In genomic region chr7:139763330-139763729, GRCh38 we compare ENCODE assay signal across 17 cellular contexts. TPM values are rescaled to one million over a fixed set of nuclear protein-coding genes. Genes with fewer than 3 reads are reported as not detected.
A peak's percentile ranks its signal among the peaks of the same experiment; 100 is the strongest.
DNase-seq lines count a peak whose midpoint lies in the region; ATAC-seq, FAIRE-seq and TF ChIP-seq lines count a peak whose summit lies in the region.
"Had no signal": no experiment of that assay in that cellular context is flagged by ENCODE, and none has a peak within 500 bp of the region (broad histone marks: within the 10 kb centered on the region; RNA-seq: fewer than 3 reads in every experiment).

No MANE protein-coding gene starts in this region.

- ATAC-seq in GM19467 (IDR thresholded peaks at IDR 0.05; ENCODE audit: unreplicated experiment) = no peak

- no peak overlapping the region for H2BK12ac ChIP-seq in neuronal stem cell (ENCODE audit: low read length)

- H2BK120ac ChIP-seq in neuronal stem cell (ENCODE audit: low read depth, low read length) = no peak overlapping the region

- no peaks in the 10 kb centered on the region for H3K9me3 Mint-ChIP-seq in Caco-2 (ENCODE audit: unreplicated experiment)
- H3K9me3 Mint-ChIP-seq: activated naive CD4-positive, alpha-beta T cell treated with anti-CD3 and anti-CD28 coated beads for 36 hours; type B pancreatic cell had no signal

- H3K27ac ChIP-seq in endothelial cell of umbilical vein (ENCODE audit: insufficient read depth, low read depth, low read length) = peak overlapping the region; percentile 43
- H3K27ac ChIP-seq in neuronal stem cell (replicated peaks; ENCODE audit: low read length) = no peak overlapping the region
- H3K27ac ChIP-seq: ascending aorta had no signal

- H3K4me1 Mint-ChIP-seq in Caco-2 (ENCODE audit: low read depth, unreplicated experiment) = peaks cover 5% of the 10 kb centered on the region

- H2BK15ac ChIP-seq in neuronal stem cell (ENCODE audit: low read length) = no peak overlapping the region

- no peaks in the 10 kb centered on the region for H3K9me1 ChIP-seq in endothelial cell of umbilical vein (replicated peaks; ENCODE audit: control insufficient read depth, extremely low read depth, insufficient read depth, low read length)

- H3K4me2 ChIP-seq in endothelial cell of umbilical vein (ENCODE audit: insufficient read depth, low read length) = peak overlapping the region; percentile 22
- no peak overlapping the region for H3K4me2 ChIP-seq in neuronal stem cell (ENCODE audit: insufficient read depth, low read length, poor library complexity, severe bottlenecking)

- peaks cover 95% of the 10 kb centered on the region for H3K79me2 ChIP-seq in endothelial cell of umbilical vein (ENCODE audit: control insufficient read depth, insufficient read depth, low read length)

- in situ Hi-C loops in GM13976 (cut with MboI; ENCODE audit: low sequenced_read_pairs, unreplicated experiment) = no loop called here

- no peak for FAIRE-seq in endothelial cell of umbilical vein (lab: Jason Lieb, UNC)

- intact Hi-C loops in Caco-2 (cut with micrococcal nuclease; ENCODE audit: unreplicated experiment) (no loop called here), endothelial cell of umbilical vein (cut with micrococcal nuclease) (loop anchor here (1.0 to 2.0 kb wide), 2 partner anchors 27 to 31 kb away; no protein-coding TSS in a partner anchor)

- H2AK5ac ChIP-seq in neuronal stem cell (ENCODE audit: low read depth, low read length) = no peak overlapping the region

- H3K36me3 Mint-ChIP-seq in Caco-2 (ENCODE audit: insufficient read depth, unreplicated experiment) = no peaks in the 10 kb centered on the region

- no peak overlapping the region for H4K91ac ChIP-seq in neuronal stem cell (ENCODE audit: low read depth, low read length, poor library complexity)

- no peak for TF ChIP-seq POLR2A in endothelial cell of umbilical vein (IDR thresholded peaks at IDR 0.05; ENCODE audit: low read depth, low read length)

- H3K36me3 ChIP-seq in Caco-2 (ENCODE audit: control insufficient read depth, insufficient read depth, low read length) (no peaks in the 10 kb centered on the region), endothelial cell of umbilical vein (ENCODE audit: control insufficient read depth in 2 of 2, extremely low read depth in 1 of 2, insufficient read depth in 2 of 2, low read length in 2 of 2) (peaks cover 0 to 4% of the 10 kb centered on the region in 2 experiments), neuronal stem cell (replicated peaks in 1 of 2; ENCODE audit: control insufficient read depth in 2 of 2, insufficient read depth in 2 of 2, low read length in 2 of 2) (peaks cover 0 to 31% of the 10 kb centered on the region in 2 donors)
- H3K36me3 ChIP-seq: ascending aorta had no signal

- no peaks in the 10 kb centered on the region for H3K27me3 Mint-ChIP-seq in Caco-2 (ENCODE audit: insufficient read depth, unreplicated experiment)
- H3K27me3 Mint-ChIP-seq: type B pancreatic cell had no signal

- H3K9ac ChIP-seq in endothelial cell of umbilical vein (replicated peaks; ENCODE audit: extremely low read depth, insufficient read depth, low read length) (peak overlapping the region; percentile 12), neuronal stem cell (ENCODE audit: low read depth, low read length, poor library complexity) (no peak overlapping the region)

- H2AFZ ChIP-seq in endothelial cell of umbilical vein (ENCODE audit: low read depth, low read length) (no peak overlapping the region), neuronal stem cell (ENCODE audit: low read length) (no peak overlapping the region)

- CTCF ChIA-PET in Caco-2 (lab: Charles Lee) = no interaction called here
- CTCF ChIA-PET in endothelial cell of umbilical vein (lab: Charles Lee) = interaction anchor here (0.9 to 2.6 kb wide), 5 partner anchors 8 to 118 kb away, joined by 3 to 11 read pairs (median 4); no protein-coding TSS in a partner anchor

- DNase-seq in Caco-2 (no peak), LHCN-M2 (ENCODE audit: low read depth) (peak; percentile 62), endothelial cell of umbilical vein (ENCODE audit: low read depth, low spot score) (no peak), neuronal stem cell (ENCODE audit: low spot score) (no peak), NCI-H2171 (lab: John Stamatoyannopoulos, UW) (no peak), GM13976 (ENCODE audit: low spot score) (no peak), germinal center (ENCODE audit: low spot score) (no peak)
- DNase-seq: activated CD4-positive, alpha-beta T cell treated with anti-CD3 and anti-CD28 coated beads for 48 hours; activated naive CD4-positive, alpha-beta T cell treated with anti-CD3 and anti-CD28 coated beads for 36 hours; midbrain; NCI-H1436; NCI-H82; right cardiac atrium; stimulated activated naive CD4-positive, alpha-beta T cell treated with Interleukin-2 at 50 U/mL for 16 hours had no signal

- H4K8ac ChIP-seq in neuronal stem cell (ENCODE audit: low read depth, low read length) = no peak overlapping the region

- peak overlapping the region; percentile 9 for H3K27ac Mint-ChIP-seq in Caco-2 (ENCODE audit: unreplicated experiment)
- H3K27ac Mint-ChIP-seq: activated naive CD4-positive, alpha-beta T cell treated with anti-CD3 and anti-CD28 coated beads for 36 hours had no signal

- H3K14ac ChIP-seq in neuronal stem cell (ENCODE audit: low read length) = no peak overlapping the region

- TF ChIP-seq CTCF in Caco-2 (IDR thresholded peaks at IDR 0.05; ENCODE audit: insufficient read depth in 1 of 2, low read depth in 1 of 2, low read length in 1 of 2, severe bottlenecking in 1 of 2, unreplicated experiment in 1 of 2) = no peak
- TF ChIP-seq CTCF in endothelial cell of umbilical vein (IDR thresholded peaks at IDR 0.05; ENCODE audit: extremely low read depth in 1 of 2, insufficient read depth in 1 of 2, low read depth in 1 of 2, low read length in 2 of 2) = no peak
- TF ChIP-seq CTCF in GM13976 (IDR thresholded peaks at IDR 0.05; ENCODE audit: borderline replicate concordance, control extremely low read depth, extremely low read depth, insufficient read depth, missing control alignments) = no peak

- no peak overlapping the region for H3K23ac ChIP-seq in neuronal stem cell (ENCODE audit: low read depth, low read length, poor library complexity)

- H3K18ac ChIP-seq in neuronal stem cell (ENCODE audit: low read length) = peak overlapping the region; percentile 77

- dilution Hi-C loops in endothelial cell of umbilical vein (cut with MboI; ENCODE audit: extremely low pct_ligation_motif_present, low sequenced_read_pairs) = no loop called here

- H3K9me3 ChIP-seq in Caco-2 (no peaks in the 10 kb centered on the region), endothelial cell of umbilical vein (replicated peaks; ENCODE audit: control insufficient read depth, insufficient read depth, low read length) (no peaks in the 10 kb centered on the region), neuronal stem cell (replicated peaks in 1 of 2; ENCODE audit: control insufficient read depth in 2 of 2, insufficient read depth in 1 of 2, low read depth in 1 of 2, low read length in 2 of 2) (peaks cover 0 to 12% of the 10 kb centered on the region in 2 donors)
- H3K9me3 ChIP-seq: ascending aorta had no signal

- H3K4me1 ChIP-seq in Caco-2 = peaks cover under 1% of the 10 kb centered on the region; the same call in 1 of the 2 replicates
- H3K4me1 ChIP-seq in endothelial cell of umbilical vein (ENCODE audit: control insufficient read depth, extremely low read depth, insufficient read depth, low read length) = peaks cover 28% of the 10 kb centered on the region
- H3K4me1 ChIP-seq in neuronal stem cell (ENCODE audit: control insufficient read depth in 2 of 2, insufficient read depth in 1 of 2, low read depth in 1 of 2, low read length in 2 of 2) = peaks cover 0 to 2% of the 10 kb centered on the region in 2 donors

- H3K4me3 Mint-ChIP-seq in Caco-2 (ENCODE audit: unreplicated experiment) = no peak overlapping the region
- H3K4me3 Mint-ChIP-seq: activated naive CD4-positive, alpha-beta T cell treated with anti-CD3 and anti-CD28 coated beads for 36 hours; type B pancreatic cell had no signal

- H3K4me3 ChIP-seq in Caco-2 (ENCODE audit: low read depth, low read length) (no peak overlapping the region), endothelial cell of umbilical vein (replicated peaks in 1 of 3; ENCODE audit: insufficient read depth in 1 of 3, low read depth in 1 of 3, low read length in 3 of 3) (no peak overlapping the region), neuronal stem cell (ENCODE audit: low read length in 2 of 2) (no peak overlapping the region)
- H3K4me3 ChIP-seq: ascending aorta had no signal

- no peak overlapping the region for H3K4ac ChIP-seq in neuronal stem cell (ENCODE audit: low read length)

- no TSS peak for BruUV-seq in Caco-2 (replicated peaks; lab: Mats Ljungman, UMichigan)
- BruUV-seq in endothelial cell of umbilical vein (replicated peaks; lab: Mats Ljungman, UMichigan) = no TSS peak

- H4K20me1 ChIP-seq in endothelial cell of umbilical vein (replicated peaks; ENCODE audit: control insufficient read depth, extremely low read depth, insufficient read depth, low read length) = peaks cover 5% of the 10 kb centered on the region

- POLR2A ChIA-PET in Caco-2 (lab: Charles Lee) = no interaction called here
- POLR2A ChIA-PET in endothelial cell of umbilical vein (lab: Charles Lee) = interaction anchor here (0.7 kb wide), 1 partner anchor 113 kb away, joined by 5 read pairs; no protein-coding TSS in a partner anchor

- WGBS in neuronal stem cell (ENCODE audit: extremely low coverage in 2 of 2, insufficient read length in 2 of 2, insufficient replicate concordance in 1 of 2), 2 donors = no CpG with 5 or more reads among the region's 10 CpGs

- H3K27me3 ChIP-seq in Caco-2 (replicated peaks; ENCODE audit: control insufficient read depth, insufficient read depth, low read length) (no peaks in the 10 kb centered on the region), endothelial cell of umbilical vein (ENCODE audit: control insufficient read depth in 2 of 2, insufficient read depth in 2 of 2, low read length in 2 of 2) (no peaks in the 10 kb centered on the region), neuronal stem cell (ENCODE audit: control insufficient read depth in 3 of 3, insufficient read depth in 3 of 3, low read depth in 1 of 3, low read length in 3 of 3) (no peaks in the 10 kb centered on the region)
- H3K27me3 ChIP-seq: ascending aorta had no signal

- H3K79me1 ChIP-seq in neuronal stem cell (ENCODE audit: low read depth, low read length) = no peaks in the 10 kb centered on the region

- H2BK5ac ChIP-seq in neuronal stem cell (ENCODE audit: low read length) = no peak overlapping the region

RNA-seq across cellular contexts. Expression of gene HIPK2, which starts 14.5 kb away (rescaled TPM):
- total RNA-seq in Caco-2 (2022) (35.6 and 42.8 TPM in 2 replicates), LHCN-M2 (2014; rRNA removed) (50.9 and 61.3 TPM in 2 replicates), endothelial cell of umbilical vein (40.3 and 43.8 TPM in 2 replicates)
- polyA plus RNA-seq in LHCN-M2 (2012) = 31.7 TPM
- 8.9 and 9.0 TPM in 2 replicates for polyA plus RNA-seq in endothelial cell of umbilical vein
- polyA plus RNA-seq in endothelial cell of umbilical vein (2011; cell fraction: cytosol; rRNA removed) = 12.7 and 15.0 TPM in 2 replicates
- polyA plus RNA-seq in endothelial cell of umbilical vein (2011; cell fraction: nucleus; rRNA removed) = 23.5 and 25.3 TPM in 2 replicates
- 9.0 and 12.6 TPM in 2 replicates for polyA plus RNA-seq in endothelial cell of umbilical vein (2012)
- 28.5 and 31.7 TPM in 2 replicates for polyA minus RNA-seq in endothelial cell of umbilical vein
- polyA minus RNA-seq in endothelial cell of umbilical vein (2011; cell fraction: cytosol; rRNA and poly(A)+ RNA removed) = 4.3 TPM
- 32.3 and 33.9 TPM in 2 replicates for polyA minus RNA-seq in endothelial cell of umbilical vein (2011; cell fraction: nucleus; rRNA and poly(A)+ RNA removed)
- 23.0 TPM for polyA plus RNA-seq in neuronal stem cell (2013, experiment 1 of 2)
- polyA plus RNA-seq in neuronal stem cell (2013, experiment 2 of 2) = 24.8 TPM
